In genomic region chr7:113170591-113170990, GRCh38 we compare ENCODE assay signal across 23 cellular contexts.
"Had no signal": no experiment of that assay in that cellular context is flagged by ENCODE, and none has a peak within 500 bp of the region (broad histone marks: within the 10 kb centered on the region; RNA-seq: fewer than 3 reads in every experiment).

No MANE protein-coding gene starts in this region.

- H3K27ac ChIP-seq: dorsolateral prefrontal cortex, parathyroid adenoma, stomach, thyroid gland had no signal

- H3K9me3 ChIP-seq: mucosa of descending colon, stomach, thyroid gland had no signal

- H3K4me3 Mint-ChIP-seq: immature natural killer cell; mesothelial cell of epicardium; naive B cell; natural killer cell treated with Interleukin-12 subunit alpha and Interleukin-12 subunit beta and Interleukin-15 and Interleukin-18, amount 100 ng/mL, for 72 hours; neural crest cell; stimulated activated effector memory CD8-positive, alpha-beta T cell treated with anti-CD3 and anti-CD28 coated beads, Interleukin-12 subunit alpha, Interleukin-12 subunit beta, amount 100 ng/mL, for 72 hours; type B pancreatic cell had no signal

- ATAC-seq: left colon; mucosa of descending colon; natural killer cell treated with Interleukin-12 subunit alpha and Interleukin-12 subunit beta and Interleukin-15 and Interleukin-18, amount 100 ng/mL, for 72 hours; sciatic nerve; stimulated activated effector memory CD8-positive, alpha-beta T cell treated with anti-CD3 and anti-CD28 coated beads, Interleukin-12 subunit alpha, Interleukin-12 subunit beta, amount 100 ng/mL, for 72 hours had no signal

- H3K9me3 Mint-ChIP-seq: neural crest cell; stimulated activated effector memory CD8-positive, alpha-beta T cell treated with anti-CD3 and anti-CD28 coated beads, Interleukin-12 subunit alpha, Interleukin-12 subunit beta, amount 100 ng/mL, for 72 hours; type B pancreatic cell had no signal

- H2AFZ ChIP-seq: parathyroid adenoma had no signal

- H3K36me3 ChIP-seq: stomach, thyroid gland had no signal

- H3K27ac Mint-ChIP-seq: immature natural killer cell; mesothelial cell of epicardium; natural killer cell treated with Interleukin-12 subunit alpha and Interleukin-12 subunit beta and Interleukin-15 and Interleukin-18, amount 100 ng/mL, for 72 hours; stimulated activated effector memory CD8-positive, alpha-beta T cell treated with anti-CD3 and anti-CD28 coated beads, Interleukin-12 subunit alpha, Interleukin-12 subunit beta, amount 100 ng/mL, for 72 hours; type B pancreatic cell had no signal

- H3K27me3 ChIP-seq: dorsolateral prefrontal cortex, stomach, thyroid gland had no signal

- DNase-seq: dorsolateral prefrontal cortex; effector CD4-positive, alpha-beta T cell; hypothalamus; immature natural killer cell; islet precursor cell; kidney glomerular epithelial cell; left colon; mesenchymal stem cell; mucosa of descending colon; naive B cell; stimulated activated CD4-positive, alpha-beta T cell treated with anti-CD3 and anti-CD28 coated beads, Interleukin-2, amount 100 ng/mL, for 24 hours; stimulated activated CD4-positive, alpha-beta T cell treated with anti-CD3 and anti-CD28 coated beads, Interleukin-4, amount 100 ng/mL, for 24 hours; stimulated activated naive CD4-positive, alpha-beta T cell treated with Interleukin-2 at 50 U/mL for 16 hours; stomach; thyroid gland had no signal

- H3K4me1 ChIP-seq: parathyroid adenoma, stomach, thyroid gland had no signal

- H3K27me3 Mint-ChIP-seq: progenitor cell of endocrine pancreas, type B pancreatic cell had no signal

- H3K4me1 Mint-ChIP-seq: immature natural killer cell; naive B cell; neural crest cell; stimulated activated effector memory CD8-positive, alpha-beta T cell treated with anti-CD3 and anti-CD28 coated beads, Interleukin-12 subunit alpha, Interleukin-12 subunit beta, amount 100 ng/mL, for 72 hours had no signal

- H3K79me2 ChIP-seq: parathyroid adenoma had no signal

- H3K36me3 Mint-ChIP-seq: immature natural killer cell; mesothelial cell of epicardium; naive B cell; natural killer cell treated with Interleukin-12 subunit alpha and Interleukin-12 subunit beta and Interleukin-15 and Interleukin-18, amount 100 ng/mL, for 72 hours; stimulated activated effector memory CD8-positive, alpha-beta T cell treated with anti-CD3 and anti-CD28 coated beads, Interleukin-12 subunit alpha, Interleukin-12 subunit beta, amount 100 ng/mL, for 72 hours; type B pancreatic cell had no signal

- H3K4me3 ChIP-seq: dorsolateral prefrontal cortex, mucosa of descending colon, stomach, thyroid gland had no signal
